8 cellular contexts compared by ENCODE assay signal in genomic region chr6:143575440-143575839, GRCh38.
DNase-seq lines count a peak whose midpoint lies in the region; ATAC-seq and TF ChIP-seq lines count a peak whose summit lies in the region.

No MANE protein-coding gene starts in this region.

- no peaks in the 10 kb centered on the region for H3K79me2 ChIP-seq in fibroblast of lung (ENCODE audit: control insufficient read depth, insufficient read depth, low read length)

- no peaks in the 10 kb centered on the region for H3K27me3 Mint-ChIP-seq in activated CD8-positive, alpha-beta T cell treated with anti-CD3 and anti-CD28 coated beads for 36 hours
- peaks cover 3% of the 10 kb centered on the region for H3K27me3 Mint-ChIP-seq in nephron (ENCODE audit: low read depth)

- no peaks in the 10 kb centered on the region for H3K36me3 ChIP-seq in fibroblast of lung (ENCODE audit: control insufficient read depth, insufficient read depth, low read length)
- no peaks in the 10 kb centered on the region for H3K36me3 ChIP-seq in aorta (ENCODE audit: control insufficient read depth in 1 of 2, insufficient read depth in 2 of 2, low read length in 1 of 2)

- ATAC-seq in GM19455 (IDR thresholded peaks at IDR 0.05; ENCODE audit: unreplicated experiment), result peak; percentile 93
- peak; percentile 98 for ATAC-seq in activated CD8-positive, alpha-beta T cell treated with anti-CD3 and anti-CD28 coated beads for 36 hours
- ATAC-seq in aorta (ENCODE audit: low FRiP score), result peak; percentile 92

- no peaks in the 10 kb centered on the region for H3K27me3 ChIP-seq in fibroblast of lung (ENCODE audit: control insufficient read depth, insufficient read depth, low read length)
- H3K27me3 ChIP-seq in aorta (ENCODE audit: control insufficient read depth in 1 of 2, insufficient read depth in 2 of 2, low read length in 1 of 2), result no peaks in the 10 kb centered on the region

- H3K9me3 Mint-ChIP-seq in activated CD8-positive, alpha-beta T cell treated with anti-CD3 and anti-CD28 coated beads for 36 hours, result no peaks in the 10 kb centered on the region
- H3K9me3 Mint-ChIP-seq in nephron, result no peaks in the 10 kb centered on the region

- no peak overlapping the region for H2AFZ ChIP-seq in fibroblast of lung (ENCODE audit: low read length)

- no peaks in the 10 kb centered on the region for H4K20me1 ChIP-seq in fibroblast of lung (ENCODE audit: control insufficient read depth, extremely low read depth, insufficient read depth, low read length)

- H3K4me1 ChIP-seq in fibroblast of lung (ENCODE audit: control insufficient read depth, extremely low read depth, insufficient read depth, low read length), result no peaks in the 10 kb centered on the region
- H3K4me1 ChIP-seq in aorta (ENCODE audit: control insufficient read depth in 1 of 2, insufficient read depth in 2 of 2, low read length in 2 of 2), result peaks cover 0 to 6% of the 10 kb centered on the region in 2 donors

- H3K27ac ChIP-seq in fibroblast of lung (ENCODE audit: insufficient read depth, low read length), result no peak overlapping the region
- no peak overlapping the region for H3K27ac ChIP-seq in aorta (ENCODE audit: low read depth in 1 of 2, low read length in 2 of 2)

- DNase-seq in DMS53 (lab: John Stamatoyannopoulos, UW) (peak; percentile 80), HK-2 (ENCODE audit: unreplicated experiment) (peak; percentile 40), NCI-H774 (lab: John Stamatoyannopoulos, UW) (peak; percentile 70), fibroblast of lung (ENCODE audit: low read depth in 2 of 2) (peak; percentile 66 to 89), aorta (peak in 1 of 2 donors; percentile 55)
- DNase-seq in activated CD8-positive, alpha-beta T cell treated with anti-CD3 and anti-CD28 coated beads for 36 hours, result peak; percentile 61

- WGBS in aorta, 2 donors, result 2 to 10% methylated on average over 5 of the region's 5 CpGs

- H3K4me3 Mint-ChIP-seq in activated CD8-positive, alpha-beta T cell treated with anti-CD3 and anti-CD28 coated beads for 36 hours, result no peak overlapping the region
- H3K4me3 Mint-ChIP-seq in nephron, result no peak overlapping the region

- H3K36me3 Mint-ChIP-seq in activated CD8-positive, alpha-beta T cell treated with anti-CD3 and anti-CD28 coated beads for 36 hours (ENCODE audit: low read depth), result no peaks in the 10 kb centered on the region
- H3K36me3 Mint-ChIP-seq in nephron (ENCODE audit: low read depth), result no peaks in the 10 kb centered on the region

- POLR2A ChIA-PET in activated CD8-positive, alpha-beta T cell treated with anti-CD3 and anti-CD28 coated beads for 36 hours (lab: Charles Lee), result interaction anchor here (0.6 kb wide), 1 partner anchor 268 kb away, joined by 4 read pairs; the partner anchor contains the start of gene LTV1

- H3K4me3 ChIP-seq in fibroblast of lung (replicated peaks in 1 of 4; ENCODE audit: control extremely low read depth in 1 of 4, insufficient read depth in 1 of 4, low read depth in 3 of 4, low read length in 4 of 4), result peak overlapping the region in 1 of 4 experiments; percentile 12
- no peak overlapping the region for H3K4me3 ChIP-seq in aorta (ENCODE audit: low read length in 2 of 2)

- CTCF ChIA-PET in activated CD8-positive, alpha-beta T cell treated with anti-CD3 and anti-CD28 coated beads for 36 hours (lab: Charles Lee), result interaction anchor here (0.6 to 4.5 kb wide), 46 partner anchors 8 to 643 kb away, joined by 3 to 78 read pairs (median 4); partner anchors contain the start of genes LTV1 and PLAGL1

- H3K9me3 ChIP-seq in fibroblast of lung (ENCODE audit: control insufficient read depth, insufficient read depth, low read depth, low read length) (no peaks in the 10 kb centered on the region), aorta (ENCODE audit: control insufficient read depth, low read length) (no peaks in the 10 kb centered on the region)

- intact Hi-C loops in activated CD8-positive, alpha-beta T cell treated with anti-CD3 and anti-CD28 coated beads for 36 hours (cut with micrococcal nuclease), result loop anchor here (2.0 to 10.0 kb wide), 3 partner anchors 269 to 437 kb away; partner anchors contain the start of gene LTV1
- intact Hi-C loops in aorta (cut with DNase I), result loop anchor here (1.0 to 10.0 kb wide), 5 partner anchors 112 to 438 kb away; partner anchors contain the start of gene LTV1 (in 2 of the 2)

- H3K4me1 Mint-ChIP-seq in activated CD8-positive, alpha-beta T cell treated with anti-CD3 and anti-CD28 coated beads for 36 hours (ENCODE audit: low read depth), result peaks cover 5% of the 10 kb centered on the region
- H3K4me1 Mint-ChIP-seq in nephron, result peaks cover 14% of the 10 kb centered on the region

- no peak overlapping the region for H3K4me2 ChIP-seq in fibroblast of lung (ENCODE audit: extremely low read depth, insufficient read depth, low read length)

- H3K27ac Mint-ChIP-seq in activated CD8-positive, alpha-beta T cell treated with anti-CD3 and anti-CD28 coated beads for 36 hours, result no peak overlapping the region
- H3K27ac Mint-ChIP-seq in nephron, result peak overlapping the region in 1 of 3 experiments; percentile 89

- H3K9ac ChIP-seq in fibroblast of lung (ENCODE audit: insufficient read depth, low read length), result no peak overlapping the region

- TF ChIP-seq CTCF in activated CD8-positive, alpha-beta T cell treated with anti-CD3 and anti-CD28 coated beads for 36 hours (IDR thresholded peaks at IDR 0.05), result peak; percentile 86
- TF ChIP-seq CTCF in fibroblast of lung (conservative IDR thresholded peaks at IDR 0.05 in 1 of 2, IDR thresholded peaks at IDR 0.05 in 1 of 2; ENCODE audit: low read depth in 1 of 2, low read length in 2 of 2) (peak; percentile 90 to 92), nephron (IDR thresholded peaks at IDR 0.05; ENCODE audit: unreplicated experiment in 3 of 3) (peak; percentile 91 to 96 (median 94))
